In the genomic region with DNA sequence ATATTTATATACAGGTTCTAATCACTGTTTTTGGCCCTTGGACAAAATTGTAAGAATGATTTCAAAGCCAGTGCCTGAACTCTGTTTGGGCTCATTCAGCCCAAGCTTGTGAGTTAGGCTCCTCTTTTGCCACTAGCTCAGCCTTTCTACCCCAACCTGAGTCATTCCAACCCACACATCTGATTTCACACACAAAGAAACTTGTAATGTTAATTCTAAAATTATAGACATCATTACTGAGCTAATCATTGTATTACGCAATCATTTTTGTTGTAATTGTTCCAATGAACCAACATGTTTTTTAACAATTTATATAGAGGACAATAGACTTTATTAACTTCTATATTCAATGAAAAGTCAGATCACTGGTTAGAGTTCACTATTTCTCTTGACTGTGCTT, we compare ENCODE assay signal across 21 cellular contexts.
"Had no signal": no experiment of that assay in that cellular context is flagged by ENCODE, and none has a peak within 500 bp of the region (broad histone marks: within the 10 kb centered on the region; RNA-seq: fewer than 3 reads in every experiment).

No MANE protein-coding gene starts in this region.

- H3K4me2 ChIP-seq: neural progenitor cell had no signal

- H3K4me3 ChIP-seq: mucosa of descending colon, neural progenitor cell, right atrium auricular region, skin epidermis had no signal

- DNase-seq: activated CD4-positive, alpha-beta T cell treated with anti-CD3 and anti-CD28 coated beads, Interleukin-2, amount 10 ng/mL, durations not matched to agents 7 days and 5 days; activated CD8-positive, alpha-beta T cell treated with anti-CD3 and anti-CD28 coated beads, Interleukin-2, amount 10 ng/mL, durations not matched to agents 7 days and 5 days; activated naive CD4-positive, alpha-beta T cell treated with anti-CD3 and anti-CD28 coated beads for 36 hours; activated T-cell treated with anti-CD3 and anti-CD28 coated beads, Interleukin-2, amount 50 U/mL, for 24 hours; anterior cingulate cortex; effector memory CD4-positive, alpha-beta T cell; immature natural killer cell; mesenchymal stem cell; mucosa of descending colon; naive B cell; stimulated activated CD4-positive, alpha-beta T cell treated with anti-CD3 and anti-CD28 coated beads, Interleukin-15, amount 100 ng/mL, for 24 hours; stimulated activated CD4-positive, alpha-beta T cell treated with anti-CD3 and anti-CD28 coated beads, Interleukin-2, amount 100 ng/mL, for 48 hours; stimulated activated naive CD8-positive, alpha-beta T cell treated with anti-CD3 and anti-CD28 coated beads, Interleukin-15, amount 100 ng/mL, for 72 hours; T-helper 1 cell; T-helper 9 cell; trophoblast cell had no signal

- H3K4me1 ChIP-seq: neural progenitor cell, right atrium auricular region had no signal

- H3K27me3 ChIP-seq: neural progenitor cell, right atrium auricular region had no signal

- H3K27ac Mint-ChIP-seq: activated CD4-positive, alpha-beta T cell treated with anti-CD3 and anti-CD28 coated beads, Interleukin-2, amount 10 ng/mL, durations not matched to agents 7 days and 5 days; activated CD8-positive, alpha-beta T cell treated with anti-CD3 and anti-CD28 coated beads, Interleukin-2, amount 10 ng/mL, durations not matched to agents 7 days and 5 days; activated naive CD4-positive, alpha-beta T cell treated with anti-CD3 and anti-CD28 coated beads for 36 hours; activated T-cell treated with anti-CD3 and anti-CD28 coated beads, Interleukin-2, amount 50 U/mL, for 24 hours; immature natural killer cell; naive B cell; neural progenitor cell; progenitor cell of endocrine pancreas; stimulated activated naive CD8-positive, alpha-beta T cell treated with anti-CD3 and anti-CD28 coated beads, Interleukin-15, amount 100 ng/mL, for 72 hours had no signal

- H3K36me3 ChIP-seq: neural progenitor cell, right atrium auricular region had no signal

- H3K4me1 Mint-ChIP-seq: activated CD4-positive, alpha-beta T cell treated with anti-CD3 and anti-CD28 coated beads, Interleukin-2, amount 10 ng/mL, durations not matched to agents 7 days and 5 days; immature natural killer cell; naive B cell; neural progenitor cell; stimulated activated naive CD8-positive, alpha-beta T cell treated with anti-CD3 and anti-CD28 coated beads, Interleukin-15, amount 100 ng/mL, for 72 hours had no signal

- H3K9me3 Mint-ChIP-seq: activated naive CD4-positive, alpha-beta T cell treated with anti-CD3 and anti-CD28 coated beads for 36 hours; activated T-cell treated with anti-CD3 and anti-CD28 coated beads, Interleukin-2, amount 50 U/mL, for 24 hours; neural progenitor cell; stimulated activated naive CD8-positive, alpha-beta T cell treated with anti-CD3 and anti-CD28 coated beads, Interleukin-15, amount 100 ng/mL, for 72 hours had no signal

- H3K36me3 Mint-ChIP-seq: immature natural killer cell, naive B cell, neural progenitor cell had no signal

- H3K4me3 Mint-ChIP-seq: activated CD4-positive, alpha-beta T cell treated with anti-CD3 and anti-CD28 coated beads, Interleukin-2, amount 10 ng/mL, durations not matched to agents 7 days and 5 days; activated CD8-positive, alpha-beta T cell treated with anti-CD3 and anti-CD28 coated beads, Interleukin-2, amount 10 ng/mL, durations not matched to agents 7 days and 5 days; activated naive CD4-positive, alpha-beta T cell treated with anti-CD3 and anti-CD28 coated beads for 36 hours; activated T-cell treated with anti-CD3 and anti-CD28 coated beads, Interleukin-2, amount 50 U/mL, for 24 hours; immature natural killer cell; naive B cell; neural progenitor cell; stimulated activated naive CD8-positive, alpha-beta T cell treated with anti-CD3 and anti-CD28 coated beads, Interleukin-15, amount 100 ng/mL, for 72 hours had no signal

- ATAC-seq: activated CD4-positive, CD25-positive, alpha-beta regulatory T cell treated with anti-CD3 and anti-CD28 coated beads, Interleukin-2, amount 50 U/mL, for 24 hours; activated CD8-positive, alpha-beta T cell treated with anti-CD3 and anti-CD28 coated beads, Interleukin-2, amount 10 ng/mL, durations not matched to agents 7 days and 5 days; mucosa of descending colon; stimulated activated naive CD8-positive, alpha-beta T cell treated with anti-CD3 and anti-CD28 coated beads, Interleukin-15, amount 100 ng/mL, for 72 hours had no signal

- H3K9ac ChIP-seq: neural progenitor cell had no signal

- H3K27ac ChIP-seq: neural progenitor cell, right atrium auricular region, skin epidermis had no signal

- H3K9me3 ChIP-seq: mucosa of descending colon, right atrium auricular region had no signal

- H3K27me3 Mint-ChIP-seq: activated CD4-positive, alpha-beta T cell treated with anti-CD3 and anti-CD28 coated beads, Interleukin-2, amount 10 ng/mL, durations not matched to agents 7 days and 5 days; activated T-cell treated with anti-CD3 and anti-CD28 coated beads, Interleukin-2, amount 50 U/mL, for 24 hours; naive B cell; progenitor cell of endocrine pancreas; stimulated activated naive CD8-positive, alpha-beta T cell treated with anti-CD3 and anti-CD28 coated beads, Interleukin-15, amount 100 ng/mL, for 72 hours had no signal
